ENCODE assay signal across 15 cellular contexts in the genomic region with DNA sequence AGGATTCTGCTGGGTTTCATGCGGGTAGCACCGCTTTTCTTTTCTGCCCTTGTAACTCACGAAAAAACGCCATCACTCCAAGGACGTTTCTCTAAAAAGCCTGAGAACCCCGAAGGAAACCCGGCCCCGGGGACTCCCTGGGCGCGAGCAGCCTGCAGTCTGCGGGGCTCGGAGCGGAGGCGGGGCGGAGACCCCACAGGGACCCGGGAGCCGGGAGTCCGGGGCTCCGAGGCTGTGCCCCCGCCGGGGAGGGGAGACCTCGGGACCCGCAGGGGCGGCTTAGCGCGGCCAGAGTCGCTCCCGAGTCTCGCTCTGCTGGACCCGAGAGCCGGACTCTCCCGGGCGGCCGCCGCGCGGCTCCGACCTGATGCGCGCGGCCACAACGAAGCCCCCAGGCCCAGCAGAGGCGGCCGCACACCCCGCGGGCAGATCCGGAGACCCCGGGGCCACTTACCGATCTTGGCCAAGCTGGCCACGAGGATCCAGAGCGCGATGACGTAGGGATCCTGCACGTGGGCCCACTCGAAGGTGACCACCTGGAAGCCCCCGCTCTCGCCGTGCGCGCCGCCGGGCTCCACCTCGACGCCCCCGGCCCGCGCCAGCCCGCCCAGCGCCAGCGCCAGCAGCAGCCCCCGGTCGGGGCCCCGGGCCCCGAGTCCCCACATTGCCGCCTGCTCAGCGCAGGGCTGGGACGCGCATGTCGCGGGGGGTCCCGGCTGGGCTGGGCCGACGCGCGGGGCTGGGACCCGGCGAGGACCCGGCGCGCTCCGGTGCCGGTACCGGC. TPM values are rescaled to one million over a fixed set of nuclear protein-coding genes. Genes with fewer than 3 reads are reported as not detected.
A peak's percentile ranks its signal among the peaks of the same experiment; 100 is the strongest.
DNase-seq lines count a peak whose midpoint lies in the region; ATAC-seq and TF ChIP-seq lines count a peak whose summit lies in the region.
"Had no signal": no experiment of that assay in that cellular context is flagged by ENCODE, and none has a peak within 500 bp of the region (broad histone marks: within the 10 kb centered on the region; RNA-seq: fewer than 3 reads in every experiment).

No MANE protein-coding gene starts in this region.

- TF ChIP-seq POLR2A in Peyer's patch (IDR thresholded peaks at IDR 0.05) = peak; percentile 25 to 80
- TF ChIP-seq POLR2A in sigmoid colon (IDR thresholded peaks at IDR 0.05) = no peak

- TF ChIP-seq EP300 in sigmoid colon (IDR thresholded peaks at IDR 0.05) = no peak

- no peak for TF ChIP-seq CTCF in Peyer's patch (IDR thresholded peaks at IDR 0.05)
- no peak for TF ChIP-seq CTCF in sigmoid colon (IDR thresholded peaks at IDR 0.05)

- DNase-seq in DMS 273 (lab: John Stamatoyannopoulos, UW; ENCODE audit: unreplicated experiment) = peak; percentile 43
- no peak for DNase-seq in DMS 273 treated with DMSO at 0.1 percent for 48 hours (lab: John Stamatoyannopoulos, UW)
- no peak for DNase-seq in Peyer's patch
- DNase-seq in iPS DF 6.9 (ENCODE audit: low read depth, low spot score) = no peak
- no peak for DNase-seq in sigmoid colon
- no peak for DNase-seq in foreskin melanocyte
- DNase-seq: brain microvascular endothelial cell; kidney glomerular epithelial cell; NCI-H526 treated with DMSO at 0.1 percent for 48 hours; occipital lobe; stimulated activated CD4-positive, alpha-beta T cell treated with anti-CD3 and anti-CD28 coated beads, Interleukin-4, amount 100 ng/mL, for 24 hours had no signal

- WGBS in iPS DF 6.9 (ENCODE audit: insufficient coverage, insufficient read length) = no CpG with 5 or more reads among the region's 93 CpGs
- WGBS in sigmoid colon, 2 donors = 3 to 4% methylated on average over 93 of the region's 93 CpGs

- H3K4me1 ChIP-seq in Peyer's patch (peaks cover 0 to 45% (median 6%) of the 10 kb centered on the region in 4 donors), iPS DF 6.9 (ENCODE audit: control insufficient read depth, insufficient read depth, low read length) (peaks cover 3% of the 10 kb centered on the region; the same call in 1 of the 2 replicates), sigmoid colon (peaks cover 0 to 34% (median 19%) of the 10 kb centered on the region in 4 donors)
- H3K4me1 ChIP-seq: SJSA1 had no signal

- H3K27ac ChIP-seq in Peyer's patch (peak overlapping the region in 3 of 4 donors; percentile 59 to 76 (median 76)), iPS DF 6.9 (ENCODE audit: low read length) (no peak overlapping the region), sigmoid colon (no peak overlapping the region)
- H3K27ac ChIP-seq: 22Rv1, brain microvascular endothelial cell, SJSA1 had no signal

- H3K36me3 ChIP-seq in Peyer's patch = no peaks in the 10 kb centered on the region
- H3K36me3 ChIP-seq in iPS DF 6.9 (ENCODE audit: control insufficient read depth, insufficient read depth, low read length) = no peaks in the 10 kb centered on the region
- no peaks in the 10 kb centered on the region for H3K36me3 ChIP-seq in sigmoid colon
- H3K36me3 ChIP-seq: brain microvascular endothelial cell, SJSA1 had no signal

- intact Hi-C loops in sigmoid colon (cut with DNase I) = no loop called here

- H3K9me3 ChIP-seq in Peyer's patch = peaks cover 0 to 3% (median 0%) of the 10 kb centered on the region in 4 donors
- H3K9me3 ChIP-seq in iPS DF 6.9 (ENCODE audit: control insufficient read depth, insufficient read depth, low read length) = no peaks in the 10 kb centered on the region
- no peaks in the 10 kb centered on the region for H3K9me3 ChIP-seq in sigmoid colon
- H3K9me3 ChIP-seq: SJSA1 had no signal

- no peak for ATAC-seq in HG02610 (IDR thresholded peaks at IDR 0.05; ENCODE audit: unreplicated experiment)
- ATAC-seq in GM21447 (IDR thresholded peaks at IDR 0.05; ENCODE audit: unreplicated experiment) = no peak

- H3K27me3 ChIP-seq in Peyer's patch (peaks cover 0 to 48% of the 10 kb centered on the region in 2 donors), iPS DF 6.9 (ENCODE audit: control insufficient read depth, insufficient read depth, low read length) (peaks cover 54% of the 10 kb centered on the region), sigmoid colon (peaks cover 34 to 99% (median 88%) of the 10 kb centered on the region in 3 donors)

- peak overlapping the region in 3 of 4 donors; percentile 25 to 66 (median 57) for H3K4me3 ChIP-seq in Peyer's patch
- H3K4me3 ChIP-seq in iPS DF 6.9 (ENCODE audit: low read length) = peak overlapping the region; percentile 4; the same call in 1 of the 2 replicates
- peak overlapping the region in 3 of 4 donors; percentile 16 to 25 (median 24) for H3K4me3 ChIP-seq in sigmoid colon
- H3K4me3 ChIP-seq: SJSA1 had no signal

RNA-seq across cellular contexts. Expression of a gene that starts 0.4 kb away (rescaled TPM):
- total RNA-seq in Peyer's patch (100 to 1,000 TPM in 3 of 4 donors, 10 to 100 TPM in 1; 16.5 to 320 (median 283) TPM), sigmoid colon (1 to 10 TPM in 3 of 4 donors, under 1 TPM in 1; 0.83 to 2.5 (median 2.4) TPM)
- polyA plus RNA-seq in sigmoid colon = 10 to 100 TPM; 12.0 to 51.3 (median 19.9) TPM

Comparison
In these comparisons a context has a peak if more than half of its experiments do, and no peak if none do; other contexts are left out.
1. H3K27ac ChIP-seq: peak in Peyer's patch (3 of 4); none in iPS DF 6.9 (single experiment) and sigmoid colon (0 of 4).
2. H3K4me3 ChIP-seq: peak in every context shown above with its lines; median percentile 57 in Peyer's patch; 24 in sigmoid colon; 4 in iPS DF 6.9.
3. POLR2A ChIP-seq: peak in Peyer's patch (2 of 2); none in sigmoid colon (0 of 2).
4. RNA of a gene that starts 0.4 kb away (total RNA-seq): 16.5 to 320 TPM in Peyer's patch; 0.83 to 2.5 TPM in sigmoid colon; every median in the first group is over 4 times any median in the second.